In the genomic region with DNA sequence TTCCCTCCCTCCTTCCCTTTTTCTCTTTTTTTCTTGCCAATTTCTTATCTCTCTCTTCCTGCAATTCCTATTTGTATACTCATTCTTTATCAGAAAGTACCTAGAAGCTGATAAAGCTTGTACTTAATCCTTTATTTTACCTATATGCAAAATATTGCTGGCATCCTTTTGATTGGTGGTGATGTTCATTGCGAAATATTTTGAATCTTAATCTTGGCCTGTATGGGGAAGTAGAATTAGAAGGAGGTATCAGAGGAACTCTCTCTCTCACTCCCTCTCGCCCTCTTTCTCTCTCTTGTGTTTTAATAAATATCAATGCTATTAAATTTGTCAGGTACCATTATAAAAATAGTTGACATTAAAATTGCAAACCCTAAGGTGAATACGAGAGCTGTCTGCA, we compare ENCODE assay signal across 2 cellular contexts.
TF ChIP-seq lines count a peak whose summit lies in the region.

No MANE protein-coding gene starts in this region.

TF ChIP-seq in IMR-90, 13 proteins besides CTCF, POLR2A, EP300 and RAD21:
- TF ChIP-seq MAZ (IDR thresholded peaks at IDR 0.05; ENCODE audit: borderline replicate concordance, low read depth, low read length): no peak
- peak; percentile 80 for TF ChIP-seq CEBPB (IDR thresholded peaks at IDR 0.05; ENCODE audit: low read depth, low read length)

TF ChIP-seq in K562, 482 proteins besides CTCF, POLR2A, EP300 and RAD21:
- TF ChIP-seq DNMT1 (IDR thresholded peaks at IDR 0.05): no peak
- peak; percentile 53 for TF ChIP-seq CEBPB (tag; IDR thresholded peaks at IDR 0.05)
- no peak for TF ChIP-seq DPF2 (IDR thresholded peaks at IDR 0.05)
- TF ChIP-seq ESRRA (IDR thresholded peaks at IDR 0.05; ENCODE audit: borderline replicate concordance, low read depth): no peak
- TF ChIP-seq NR4A1 (CRISPR knock-in tag; IDR thresholded peaks at IDR 0.05): no peak
- no peak for TF ChIP-seq NR4A1 (tag; IDR thresholded peaks at IDR 0.05)
- TF ChIP-seq, protein P1, sequence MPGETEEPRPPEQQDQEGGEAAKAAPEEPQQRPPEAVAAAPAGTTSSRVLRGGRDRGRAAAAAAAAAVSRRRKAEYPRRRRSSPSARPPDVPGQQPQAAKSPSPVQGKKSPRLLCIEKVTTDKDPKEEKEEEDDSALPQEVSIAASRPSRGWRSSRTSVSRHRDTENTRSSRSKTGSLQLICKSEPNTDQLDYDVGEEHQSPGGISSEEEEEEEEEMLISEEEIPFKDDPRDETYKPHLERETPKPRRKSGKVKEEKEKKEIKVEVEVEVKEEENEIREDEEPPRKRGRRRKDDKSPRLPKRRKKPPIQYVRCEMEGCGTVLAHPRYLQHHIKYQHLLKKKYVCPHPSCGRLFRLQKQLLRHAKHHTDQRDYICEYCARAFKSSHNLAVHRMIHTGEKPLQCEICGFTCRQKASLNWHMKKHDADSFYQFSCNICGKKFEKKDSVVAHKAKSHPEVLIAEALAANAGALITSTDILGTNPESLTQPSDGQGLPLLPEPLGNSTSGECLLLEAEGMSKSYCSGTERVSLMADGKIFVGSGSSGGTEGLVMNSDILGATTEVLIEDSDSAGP (CRISPR knock-in tag; IDR thresholded peaks at IDR 0.05): no peak
